In genomic region chr3:158717576-158717975, GRCh38 we compare ENCODE assay signal across 1 cellular context.
TF ChIP-seq lines count a peak whose summit lies in the region.

No MANE protein-coding gene starts in this region.

TF ChIP-seq in H1, 55 proteins besides CTCF, POLR2A, EP300 and RAD21 (continued from another document):
- TF ChIP-seq KDM4A (IDR thresholded peaks at IDR 0.05; ENCODE audit: low read depth, low read length, severe bottlenecking) (no peak), TAF7 (optimal IDR thresholded peaks at IDR 0.05; ENCODE audit: borderline replicate concordance, low read depth, low read length) (no peak), SAP30 (IDR thresholded peaks at IDR 0.05; ENCODE audit: insufficient read depth, insufficient replicate concordance, low read length) (no peak), ZNF274 (IDR thresholded peaks at IDR 0.05; ENCODE audit: borderline replicate concordance, extremely low read depth, low read length) (no peak), SIRT6 (IDR thresholded peaks at IDR 0.05; ENCODE audit: low read length) (no peak), EGR1 (IDR thresholded peaks at IDR 0.05; ENCODE audit: borderline replicate concordance, low read depth, low read length) (no peak), SIN3A (conservative IDR thresholded peaks at IDR 0.05 in 1 of 2, IDR thresholded peaks at IDR 0.05 in 1 of 2; ENCODE audit: low read depth in 1 of 2, low read length in 2 of 2) (no peak), TEAD4 (IDR thresholded peaks at IDR 0.05; ENCODE audit: low read depth, low read length) (no peak), RBBP5 (IDR thresholded peaks at IDR 0.05; ENCODE audit: borderline replicate concordance, low read depth, low read length) (no peak), SP2 (IDR thresholded peaks at IDR 0.05; ENCODE audit: low read length) (no peak), CEBPB (IDR thresholded peaks at IDR 0.05; ENCODE audit: low read depth, low read length) (no peak), E2F6 (IDR thresholded peaks at IDR 0.05) (no peak), MAFK (IDR thresholded peaks at IDR 0.05; ENCODE audit: low read depth, low read length) (no peak), BCL11A (IDR thresholded peaks at IDR 0.05; ENCODE audit: low read depth in 2 of 2, low read length in 2 of 2) (no peak)
